In genomic region chr15:78077860-78078187, GRCh38 we compare ENCODE assay signal across 8 cellular contexts. TPM values are rescaled to one million over a fixed set of nuclear protein-coding genes. Genes with fewer than 3 reads are reported as not detected.
DNase-seq lines count a peak whose midpoint lies in the region; ATAC-seq and TF ChIP-seq lines count a peak whose summit lies in the region.

No MANE protein-coding gene starts in this region.

- H3K4me3 ChIP-seq in cardiac muscle cell (peak overlapping the region; percentile 51), iPS-18c (ENCODE audit: insufficient read depth, low read depth, low read length) (peak overlapping the region; percentile 67), subcutaneous abdominal adipose tissue (ENCODE audit: low read depth in 1 of 5, low read length in 5 of 5) (peak overlapping the region; percentile 55 to 97 (median 92))

- no peaks in the 10 kb centered on the region for H3K36me3 ChIP-seq in cardiac muscle cell
- no peaks in the 10 kb centered on the region for H3K36me3 ChIP-seq in subcutaneous abdominal adipose tissue (ENCODE audit: control insufficient read depth in 5 of 5, insufficient read depth in 5 of 5, low read length in 5 of 5)

- peak overlapping the region; percentile 82 for H3K4me3 Mint-ChIP-seq in activated CD4-positive, alpha-beta memory T cell treated with anti-CD3 and anti-CD28 coated beads for 36 hours

- no peaks in the 10 kb centered on the region for H3K9me3 Mint-ChIP-seq in activated CD4-positive, alpha-beta memory T cell treated with anti-CD3 and anti-CD28 coated beads for 36 hours

- H3K27me3 ChIP-seq in cardiac muscle cell (no peaks in the 10 kb centered on the region), subcutaneous abdominal adipose tissue (ENCODE audit: control insufficient read depth in 5 of 5, insufficient read depth in 4 of 5, low read length in 5 of 5) (no peaks in the 10 kb centered on the region)

- peak overlapping the region; percentile 80 for H3K27ac Mint-ChIP-seq in activated CD4-positive, alpha-beta memory T cell treated with anti-CD3 and anti-CD28 coated beads for 36 hours

- H3K9me3 ChIP-seq in cardiac muscle cell (ENCODE audit: low read depth) (no peaks in the 10 kb centered on the region), iPS-18c (ENCODE audit: control insufficient read depth, insufficient read depth, low read length) (peaks cover 5% of the 10 kb centered on the region), subcutaneous abdominal adipose tissue (ENCODE audit: control insufficient read depth in 5 of 5, low read length in 5 of 5) (no peaks in the 10 kb centered on the region)

- TF ChIP-seq CTCF in cardiac muscle cell (IDR thresholded peaks at IDR 0.05; ENCODE audit: low read depth, low read length): no peak

- H3K36me3 Mint-ChIP-seq in activated CD4-positive, alpha-beta memory T cell treated with anti-CD3 and anti-CD28 coated beads for 36 hours: peaks cover 6% of the 10 kb centered on the region

- H3K27ac ChIP-seq in cardiac muscle cell (no peak overlapping the region), subcutaneous abdominal adipose tissue (ENCODE audit: low read depth, low read length) (peak overlapping the region; percentile 60)

- CTCF ChIA-PET in activated CD4-positive, alpha-beta memory T cell treated with anti-CD3 and anti-CD28 coated beads for 36 hours (lab: Charles Lee): interaction anchor here (1.0 to 1.7 kb wide), 5 partner anchors 27 to 168 kb away, joined by 3 to 6 read pairs (median 4); no protein-coding TSS in a partner anchor

- H3K27me3 Mint-ChIP-seq in activated CD4-positive, alpha-beta memory T cell treated with anti-CD3 and anti-CD28 coated beads for 36 hours: no peaks in the 10 kb centered on the region

- no peak for ATAC-seq in Right ventricle myocardium superior (ENCODE audit: poor library complexity)
- ATAC-seq in GM18873 (IDR thresholded peaks at IDR 0.05; ENCODE audit: low FRiP score, unreplicated experiment): no peak

- POLR2A ChIA-PET in activated CD4-positive, alpha-beta memory T cell treated with anti-CD3 and anti-CD28 coated beads for 36 hours (lab: Charles Lee): interaction anchor here (0.8 kb wide), 1 partner anchor 28 kb away, joined by 3 read pairs; no protein-coding TSS in a partner anchor

- peaks cover 6% of the 10 kb centered on the region for H3K4me1 ChIP-seq in cardiac muscle cell (ENCODE audit: low read depth)
- peaks cover 12 to 58% (median 56%) of the 10 kb centered on the region in 5 donors for H3K4me1 ChIP-seq in subcutaneous abdominal adipose tissue (ENCODE audit: control insufficient read depth in 5 of 5, insufficient read depth in 5 of 5, low read length in 5 of 5)

- intact Hi-C loops in Right ventricle myocardium superior (cut with DNase I): no loop called here
- intact Hi-C loops in activated CD4-positive, alpha-beta memory T cell treated with anti-CD3 and anti-CD28 coated beads for 36 hours (cut with micrococcal nuclease): loop anchor here (1.0 to 2.0 kb wide), 2 partner anchors 27 to 44 kb away; no protein-coding TSS in a partner anchor

- H3K4me1 Mint-ChIP-seq in activated CD4-positive, alpha-beta memory T cell treated with anti-CD3 and anti-CD28 coated beads for 36 hours (ENCODE audit: low read depth): peaks cover 49% of the 10 kb centered on the region

- no peak for DNase-seq in cardiac muscle cell (ENCODE audit: low read depth in 1 of 2, low spot score in 1 of 2)
- no peak for DNase-seq in Right ventricle myocardium superior
- DNase-seq in activated CD4-positive, alpha-beta memory T cell treated with anti-CD3 and anti-CD28 coated beads for 36 hours: no peak
- DNase-seq in SIG-M5 treated with dmso at 0.1 percent for 504 hours (lab: John Stamatoyannopoulos, UW; ENCODE audit: unreplicated experiment): no peak
- no peak for DNase-seq in dedifferentiated amniotic fluid mesenchymal stem cell (ENCODE audit: extremely low spot score)

- H3K9ac ChIP-seq in subcutaneous abdominal adipose tissue (ENCODE audit: low read length in 5 of 5): peak overlapping the region in 2 of 5 donors; percentile 30 to 60

RNA-seq across cellular contexts. Expression of gene TBC1D2B, which starts 0.3 kb away (rescaled TPM):
- total RNA-seq in cardiac muscle cell (8.8 and 16.5 TPM in 2 replicates), Right ventricle myocardium superior (9.8 TPM)
- 6.5 and 11.9 TPM in 2 replicates for polyA plus RNA-seq in cardiac muscle cell
- 10 to 100 TPM; 47.9 to 57.8 TPM for total RNA-seq in activated CD4-positive, alpha-beta memory T cell treated with anti-CD3 and anti-CD28 coated beads for 36 hours

RNA-seq across cellular contexts. Expression of gene SH2D7, which starts 14.5 kb away (rescaled TPM):
- not detected in 2 replicates for total RNA-seq in cardiac muscle cell
- 0.22 and 0.98 TPM in 2 replicates for polyA plus RNA-seq in cardiac muscle cell
- not detected for total RNA-seq in Right ventricle myocardium superior
- not detected for total RNA-seq in activated CD4-positive, alpha-beta memory T cell treated with anti-CD3 and anti-CD28 coated beads for 36 hours

RNA-seq across cellular contexts. Expression of gene CIB2, which starts 53.4 kb away (rescaled TPM):
- total RNA-seq in cardiac muscle cell (62.7 and 63.4 TPM in 2 replicates), Right ventricle myocardium superior (21.9 TPM)
- 59.9 and 72.6 TPM in 2 replicates for polyA plus RNA-seq in cardiac muscle cell
- 1 to 10 TPM; 2.0 to 2.2 TPM for total RNA-seq in activated CD4-positive, alpha-beta memory T cell treated with anti-CD3 and anti-CD28 coated beads for 36 hours
